Comparison of ENCODE assay signal across 28 cellular contexts in the genomic region with DNA sequence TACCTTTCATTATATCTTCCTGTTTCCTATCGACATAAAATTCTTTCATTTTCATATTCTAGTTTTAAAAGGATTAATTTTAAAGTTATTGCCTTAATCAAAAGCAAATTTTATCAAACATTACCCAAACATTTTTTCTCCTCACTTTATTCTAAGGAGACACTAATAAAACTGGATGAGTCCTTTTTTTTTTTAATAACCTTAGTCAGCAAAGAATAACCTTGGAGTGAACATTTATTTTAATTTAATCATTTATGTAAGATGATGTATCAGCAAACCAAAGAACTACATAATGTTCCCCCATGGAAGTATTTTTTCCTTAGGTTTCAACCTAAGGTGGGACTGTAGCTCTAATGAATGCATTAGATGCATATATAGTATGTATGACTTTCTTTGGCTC.
"Had no signal": no experiment of that assay in that cellular context is flagged by ENCODE, and none has a peak within 500 bp of the region (broad histone marks: within the 10 kb centered on the region; RNA-seq: fewer than 3 reads in every experiment).

No MANE protein-coding gene starts in this region.

- H3K27me3 Mint-ChIP-seq: activated CD4-positive, alpha-beta T cell treated with anti-CD3 and anti-CD28 coated beads for 36 hours; activated CD4-positive, alpha-beta T cell treated with anti-CD3 and anti-CD28 coated beads, Interleukin-2, amount 10 ng/mL, durations not matched to agents 7 days and 5 days; activated CD8-positive, alpha-beta T cell treated with anti-CD3 and anti-CD28 coated beads for 36 hours; activated naive CD8-positive, alpha-beta T cell; T-cell had no signal

- H3K27ac ChIP-seq: brain microvascular endothelial cell had no signal

- H3K27me3 ChIP-seq: brain microvascular endothelial cell had no signal

- FAIRE-seq: astrocyte, bronchial epithelial cell, colon, frontal cortex had no signal

- H3K4me1 Mint-ChIP-seq: endodermal cell had no signal

- H3K27ac Mint-ChIP-seq: activated CD4-positive, alpha-beta T cell treated with anti-CD3 and anti-CD28 coated beads, Interleukin-2, amount 10 ng/mL, durations not matched to agents 7 days and 5 days; activated CD8-positive, alpha-beta T cell treated with anti-CD3 and anti-CD28 coated beads for 36 hours; endodermal cell had no signal

- DNase-seq: activated CD4-positive, alpha-beta T cell treated with anti-CD3 and anti-CD28 coated beads for 36 hours; activated CD4-positive, alpha-beta T cell treated with anti-CD3 and anti-CD28 coated beads, Interleukin-2, amount 10 ng/mL, durations not matched to agents 7 days and 5 days; activated CD4-positive, alpha-beta T cell treated with anti-CD3 and anti-CD28 coated beads, Interleukin-2, amount 50 U/mL, for 4 hours; activated CD4-positive, CD25-positive, alpha-beta regulatory T cell; activated CD4-positive, CD25-positive, alpha-beta regulatory T cell treated with anti-CD3 and anti-CD28 coated beads, Interleukin-2, amount 50 U/mL, for 72 hours; activated CD8-positive, alpha-beta memory T cell treated with anti-CD3 and anti-CD28 coated beads for 24 hours; activated CD8-positive, alpha-beta T cell treated with anti-CD3 and anti-CD28 coated beads for 36 hours; activated effector memory CD4-positive, alpha-beta T cell treated with Interleukin-2 at 50 U/mL for 16 hours; activated gamma-delta T cell treated with Interleukin-2 at 50 U/mL for 16 hours; activated naive CD4-positive, alpha-beta T cell treated with anti-CD3 and anti-CD28 coated beads, Interleukin-2, amount 50 U/mL, for 16 hours; activated naive CD4-positive, alpha-beta T cell treated with Interleukin-2 at 50 U/mL for 16 hours; activated T-cell treated with anti-CD3 and anti-CD28 coated beads, Interleukin-2, amount 50 U/mL, for 48 hours; amniotic stem cell; anterior cingulate cortex; brain microvascular endothelial cell; effector CD8-positive, alpha-beta T cell; endodermal cell; foreskin fibroblast; head of caudate nucleus; SW 1271; T-cell; T-helper 2 cell had no signal

- H3K4me3 Mint-ChIP-seq: activated CD4-positive, alpha-beta T cell treated with anti-CD3 and anti-CD28 coated beads for 36 hours; activated CD4-positive, alpha-beta T cell treated with anti-CD3 and anti-CD28 coated beads, Interleukin-2, amount 10 ng/mL, durations not matched to agents 7 days and 5 days; activated CD8-positive, alpha-beta T cell treated with anti-CD3 and anti-CD28 coated beads for 36 hours; activated naive CD8-positive, alpha-beta T cell; endodermal cell; T-cell had no signal

- ATAC-seq: activated CD4-positive, alpha-beta T cell treated with anti-CD3 and anti-CD28 coated beads for 36 hours; activated CD8-positive, alpha-beta T cell treated with anti-CD3 and anti-CD28 coated beads for 36 hours; esophagus mucosa; T-cell had no signal

- H3K9me3 Mint-ChIP-seq: activated CD4-positive, alpha-beta T cell treated with anti-CD3 and anti-CD28 coated beads, Interleukin-2, amount 10 ng/mL, durations not matched to agents 7 days and 5 days; activated CD8-positive, alpha-beta T cell treated with anti-CD3 and anti-CD28 coated beads for 36 hours; endodermal cell; T-cell had no signal
